In the genomic region with DNA sequence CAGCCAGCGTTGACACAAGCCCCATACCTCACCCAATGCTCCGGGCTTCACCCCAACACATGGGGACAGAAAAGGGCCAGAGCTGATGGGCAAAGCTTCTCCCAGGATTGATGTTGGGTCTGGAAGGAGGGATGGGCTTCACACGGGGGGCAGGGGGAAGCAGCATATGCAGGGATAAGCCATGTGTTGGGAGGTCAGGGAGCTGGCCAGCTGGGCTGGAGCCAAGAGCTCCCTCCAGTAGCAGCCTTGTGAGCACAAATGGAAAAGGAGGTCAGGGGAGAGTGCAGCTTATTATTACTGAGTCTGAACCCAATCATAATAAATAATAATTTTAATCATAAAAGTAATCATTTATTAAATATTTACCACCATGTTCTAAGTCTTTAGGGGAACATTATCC, we compare ENCODE assay signal across 30 cellular contexts. TPM values are rescaled to one million over a fixed set of nuclear protein-coding genes. Genes with fewer than 3 reads are reported as not detected.
"Had no signal": no experiment of that assay in that cellular context is flagged by ENCODE, and none has a peak within 500 bp of the region (broad histone marks: within the 10 kb centered on the region; RNA-seq: fewer than 3 reads in every experiment).

No MANE protein-coding gene starts in this region.

- H3K4me1 ChIP-seq: SJCRH30 had no signal

- H3K4me3 ChIP-seq: K562, SJCRH30, SK-N-MC had no signal

- H3K27ac ChIP-seq: SJCRH30, SK-N-MC, VCaP had no signal

- ATAC-seq: activated CD8-positive, alpha-beta memory T cell treated with anti-CD3 and anti-CD28 coated beads, Interleukin-2, amount 10 ng/mL, durations not matched to agents 7 days and 5 days; activated naive CD8-positive, alpha-beta T cell treated with anti-CD3 and anti-CD28 coated beads, Interleukin-2, amount 50 U/mL, for 24 hours; K562; T-cell; T-helper 17 cell had no signal

- H3K9me3 ChIP-seq: SJCRH30 had no signal

- DNase-seq: activated B cell treated with CpG ODN at 0.5 μM for 24 hours; activated CD4-positive, alpha-beta memory T cell treated with anti-CD3 and anti-CD28 coated beads, Interleukin-2, amount 10 ng/mL, durations not matched to agents 7 days and 5 days; activated CD4-positive, alpha-beta T cell treated with anti-CD3 and anti-CD28 coated beads for 1 hour; activated CD4-positive, alpha-beta T cell treated with anti-CD3 and anti-CD28 coated beads for 48 hours; activated CD8-positive, alpha-beta memory T cell treated with anti-CD3 and anti-CD28 coated beads for 24 hours; activated CD8-positive, alpha-beta memory T cell treated with anti-CD3 and anti-CD28 coated beads, Interleukin-2, amount 10 ng/mL, durations not matched to agents 7 days and 5 days; activated CD8-positive, alpha-beta memory T cell treated with anti-CD3 and anti-CD28 coated beads, Interleukin-2, amount 50 U/mL, for 48 hours; activated effector memory CD4-positive, alpha-beta T cell treated with Interleukin-2 at 50 U/mL for 16 hours; activated naive CD4-positive, alpha-beta T cell treated with anti-CD3 and anti-CD28 coated beads, Interleukin-2, amount 10 ng/mL, durations not matched to agents 7 days and 5 days; activated naive CD8-positive, alpha-beta T cell treated with anti-CD3 and anti-CD28 coated beads, Interleukin-2, amount 50 U/mL, for 24 hours; activated T-cell treated with anti-CD3 and anti-CD28 coated beads, Interleukin-2, amount 50 U/mL, for 48 hours; anterior cingulate cortex; NCI-H1092 treated with DMSO at 0.1 percent for 48 hours; NCI-H1417; NCI-H146; NCI-H187; NCI-H2029 treated with DMSO at 0.1 percent for 48 hours; NCI-H2107; NCI-H2171; NCI-H524; NCI-H69; OCI-M1; SHP77; SJCRH30; T-cell; T-helper 17 cell; T-helper 9 cell had no signal

- H3K27me3 ChIP-seq: SJCRH30 had no signal

- H3K36me3 ChIP-seq: SJCRH30 had no signal

RNA-seq across cellular contexts. Expression of a gene that starts 9.3 kb away (rescaled TPM):
- polyA plus RNA-seq: K562 had no signal
